Comparison of ENCODE assay signal across 15 cellular contexts in genomic region chr15:41849204-41849603, GRCh38.
"Had no signal": no experiment of that assay in that cellular context is flagged by ENCODE, and none has a peak within 500 bp of the region (broad histone marks: within the 10 kb centered on the region; RNA-seq: fewer than 3 reads in every experiment).

No MANE protein-coding gene starts in this region.

- H3K27ac ChIP-seq: tibial artery, uterus had no signal

- H3K27ac Mint-ChIP-seq: activated CD8-positive, alpha-beta memory T cell treated with anti-CD3 and anti-CD28 coated beads, Interleukin-2, amount 10 ng/mL, durations not matched to agents 7 days and 5 days; stimulated activated naive B cell treated with anti-CD40 and anti-IgM and Interleukin-4, amounts not matched to agents 10 μg/mL and 1 μg/mL and 100 μg/mL, for 72 hours had no signal

- H3K9me3 ChIP-seq: tibial artery, uterus had no signal

- DNase-seq: activated CD4-positive, alpha-beta T cell treated with anti-CD3 and anti-CD28 coated beads, Interleukin-2, amount 50 U/mL, for 4 hours; activated CD8-positive, alpha-beta memory T cell treated with anti-CD3 and anti-CD28 coated beads, Interleukin-2, amount 10 ng/mL, durations not matched to agents 7 days and 5 days; activated gamma-delta T cell; activated T-cell treated with anti-CD3 and anti-CD28 coated beads, Interleukin-2, amount 50 U/mL, for 1 hour; central memory CD4-positive, alpha-beta T cell; cortex of kidney; effector CD4-positive, alpha-beta T cell; left colon; midbrain; retina; stimulated activated naive B cell treated with anti-CD40 and anti-IgM and Interleukin-4, amounts not matched to agents 10 μg/mL and 1 μg/mL and 100 μg/mL, for 72 hours; tibial artery; uterus had no signal

- H3K36me3 ChIP-seq: uterus had no signal

- H3K4me3 ChIP-seq: lung, tibial artery, uterus had no signal

- H3K4me1 ChIP-seq: uterus had no signal

- H3K36me3 Mint-ChIP-seq: activated naive CD4-positive, alpha-beta T cell treated with anti-CD3 and anti-CD28 coated beads, Interleukin-2, amount 50 U/mL, for 72 hours had no signal

- H3K27me3 ChIP-seq: uterus had no signal

- ATAC-seq: activated CD8-positive, alpha-beta memory T cell treated with anti-CD3 and anti-CD28 coated beads, Interleukin-2, amount 10 ng/mL, durations not matched to agents 7 days and 5 days had no signal

- H3K9me3 Mint-ChIP-seq: activated naive CD4-positive, alpha-beta T cell treated with anti-CD3 and anti-CD28 coated beads, Interleukin-2, amount 50 U/mL, for 72 hours; stimulated activated naive B cell treated with anti-CD40 and anti-IgM and Interleukin-4, amounts not matched to agents 10 μg/mL and 1 μg/mL and 100 μg/mL, for 72 hours had no signal

- H3K27me3 Mint-ChIP-seq: activated CD8-positive, alpha-beta memory T cell treated with anti-CD3 and anti-CD28 coated beads, Interleukin-2, amount 10 ng/mL, durations not matched to agents 7 days and 5 days had no signal

- H3K4me3 Mint-ChIP-seq: activated CD8-positive, alpha-beta memory T cell treated with anti-CD3 and anti-CD28 coated beads, Interleukin-2, amount 10 ng/mL, durations not matched to agents 7 days and 5 days; stimulated activated naive B cell treated with anti-CD40 and anti-IgM and Interleukin-4, amounts not matched to agents 10 μg/mL and 1 μg/mL and 100 μg/mL, for 72 hours had no signal
